Comparison of ENCODE assay signal across 1 cellular context in genomic region chr5:121497176-121497575, GRCh38.
TF ChIP-seq lines count a peak whose summit lies in the region.

No MANE protein-coding gene starts in this region.

TF ChIP-seq in IMR-90, 13 proteins besides CTCF, POLR2A, EP300 and RAD21:
- no peak for TF ChIP-seq USF2 (IDR thresholded peaks at IDR 0.05; ENCODE audit: low read depth, low read length)
- TF ChIP-seq BHLHE40 (IDR thresholded peaks at IDR 0.05; ENCODE audit: low read depth, low read length), result no peak
- no peak for TF ChIP-seq MXI1 (IDR thresholded peaks at IDR 0.05; ENCODE audit: borderline replicate concordance, low read depth, low read length)
- TF ChIP-seq SMC3 (IDR thresholded peaks at IDR 0.05; ENCODE audit: low read depth, low read length), result no peak
TF ChIP-seq in IMR-90: peak in this region for 0.
